22 cellular contexts compared by ENCODE assay signal in genomic region chr2:20425884-20426283, GRCh38. TPM values are rescaled to one million over a fixed set of nuclear protein-coding genes. Genes with fewer than 3 reads are reported as not detected.
DNase-seq lines count a peak whose midpoint lies in the region; ATAC-seq and TF ChIP-seq lines count a peak whose summit lies in the region.
"Had no signal": no experiment of that assay in that cellular context is flagged by ENCODE, and none has a peak within 500 bp of the region (broad histone marks: within the 10 kb centered on the region; RNA-seq: fewer than 3 reads in every experiment).

No MANE protein-coding gene starts in this region.

- H3K36me3 ChIP-seq in SK-N-SH (replicated peaks in 1 of 2; ENCODE audit: control insufficient read depth in 1 of 2, insufficient read depth in 2 of 2, low read length in 1 of 2) (no peaks in the 10 kb centered on the region), suprapubic skin (no peaks in the 10 kb centered on the region)
- H3K36me3 ChIP-seq: heart left ventricle, left ventricle myocardium inferior had no signal

- H3K9me2 ChIP-seq in SK-N-SH: no peaks in the 10 kb centered on the region

- H3K4me3 Mint-ChIP-seq in activated CD4-positive, alpha-beta memory T cell treated with anti-CD3 and anti-CD28 coated beads for 36 hours: no peak overlapping the region
- H3K4me3 Mint-ChIP-seq: activated T-cell treated with anti-CD3 and anti-CD28 coated beads, Interleukin-2, amount 50 U/mL, for 24 hours had no signal

- CTCF ChIA-PET in SK-N-SH (lab: Yijun Ruan, JAX): interaction anchor here (0.8 to 18.3 kb wide), 8 partner anchors 12 to 240 kb away, joined by 3 to 243 read pairs (median 22); partner anchors contain the start of gene HS1BP3
- CTCF ChIA-PET in activated CD4-positive, alpha-beta memory T cell treated with anti-CD3 and anti-CD28 coated beads for 36 hours (lab: Charles Lee): interaction anchor here (0.6 to 1.4 kb wide), 2 partner anchors 14 to 462 kb away, joined by 5 to 6 read pairs; no protein-coding TSS in a partner anchor

- H4K20me1 ChIP-seq in SK-N-SH (ENCODE audit: insufficient read depth): no peaks in the 10 kb centered on the region

- H3K36me3 Mint-ChIP-seq in activated CD4-positive, alpha-beta memory T cell treated with anti-CD3 and anti-CD28 coated beads for 36 hours: no peaks in the 10 kb centered on the region
- H3K36me3 Mint-ChIP-seq: T-cell had no signal

- POLR2A ChIA-PET in SK-N-SH (lab: Yijun Ruan, JAX): no interaction called here
- POLR2A ChIA-PET in activated CD4-positive, alpha-beta memory T cell treated with anti-CD3 and anti-CD28 coated beads for 36 hours (lab: Charles Lee): no interaction called here

- H3K9ac ChIP-seq in SK-N-SH: no peak overlapping the region; the same call in 1 of the 2 replicates

- H3K4me1 Mint-ChIP-seq in activated CD4-positive, alpha-beta memory T cell treated with anti-CD3 and anti-CD28 coated beads for 36 hours (ENCODE audit: low read depth): peaks cover 23% of the 10 kb centered on the region

- H3K4me3 ChIP-seq in SK-N-SH (ENCODE audit: low read depth in 2 of 2, low read length in 1 of 2) (no peak overlapping the region), suprapubic skin (no peak overlapping the region)
- H3K4me3 ChIP-seq: heart left ventricle, left ventricle myocardium inferior, mucosa of descending colon had no signal

- TF ChIP-seq CTCF in SK-N-SH (IDR thresholded peaks at IDR 0.05) (no peak), suprapubic skin (IDR thresholded peaks at IDR 0.05) (no peak)

- H2AFZ ChIP-seq in SK-N-SH (ENCODE audit: low read depth): no peak overlapping the region

- no peaks in the 10 kb centered on the region for H3K27me3 Mint-ChIP-seq in activated CD4-positive, alpha-beta memory T cell treated with anti-CD3 and anti-CD28 coated beads for 36 hours

- no peaks in the 10 kb centered on the region for H3K9me3 Mint-ChIP-seq in activated CD4-positive, alpha-beta memory T cell treated with anti-CD3 and anti-CD28 coated beads for 36 hours
- H3K9me3 Mint-ChIP-seq: activated T-cell treated with anti-CD3 and anti-CD28 coated beads, Interleukin-2, amount 50 U/mL, for 24 hours; T-cell had no signal

- DNase-seq in SK-N-SH: no peak
- DNase-seq in activated CD4-positive, alpha-beta memory T cell treated with anti-CD3 and anti-CD28 coated beads for 36 hours: peak; percentile 6
- DNase-seq in left lobe of liver (ENCODE audit: low spot score): peak; percentile 27
- DNase-seq in suprapubic skin (ENCODE audit: low spot score in 2 of 2): no peak
- DNase-seq in GOT3 (lab: John Stamatoyannopoulos, UW): no peak
- no peak for DNase-seq in MV-4-11 (lab: John Stamatoyannopoulos, UW)
- DNase-seq: activated naive CD4-positive, alpha-beta T cell treated with anti-CD3 and anti-CD28 coated beads, Interleukin-2, amount 50 U/mL, for 16 hours; activated T-cell treated with anti-CD3 and anti-CD28 coated beads, Interleukin-2, amount 50 U/mL, for 24 hours; heart left ventricle; left ventricle myocardium inferior; mucosa of descending colon; NCI-H146; NCI-H2171; NCI-H526 treated with DMSO at 0.1 percent for 48 hours; stimulated activated CD4-positive, alpha-beta T cell treated with anti-CD3 and anti-CD28 coated beads, Interleukin-12 subunit alpha, Interleukin-12 subunit beta, amount 100 ng/mL, for 4 hours; T-cell had no signal

- WGBS in SK-N-SH (ENCODE audit: low lambda C conversion rate): 96% methylated on average over 2 of the region's 2 CpGs
- WGBS in suprapubic skin: 92% methylated on average over 2 of the region's 2 CpGs

- H3K79me2 ChIP-seq in SK-N-SH (ENCODE audit: insufficient read depth): no peaks in the 10 kb centered on the region

- TF ChIP-seq POLR2A in suprapubic skin (IDR thresholded peaks at IDR 0.05): no peak

- intact Hi-C loops in activated CD4-positive, alpha-beta memory T cell treated with anti-CD3 and anti-CD28 coated beads for 36 hours (cut with micrococcal nuclease): loop anchor here (10.0 kb wide), 1 partner anchor 181 kb away; no protein-coding TSS in a partner anchor

- H3F3A ChIP-seq in SK-N-SH (replicated peaks; ENCODE audit: insufficient read depth): peaks cover 11% of the 10 kb centered on the region

- H3K9me3 ChIP-seq in SK-N-SH (no peaks in the 10 kb centered on the region), suprapubic skin (no peaks in the 10 kb centered on the region)
- H3K9me3 ChIP-seq: heart left ventricle, left ventricle myocardium inferior, mucosa of descending colon had no signal

- H3K27ac Mint-ChIP-seq in activated CD4-positive, alpha-beta memory T cell treated with anti-CD3 and anti-CD28 coated beads for 36 hours: no peak overlapping the region

- H3K4me1 ChIP-seq in SK-N-SH (ENCODE audit: control insufficient read depth in 1 of 2, insufficient read depth in 2 of 2, low read depth in 1 of 2, low read length in 1 of 2): peaks cover 25 to 32% of the 10 kb centered on the region in 2 experiments
- peaks cover 80% of the 10 kb centered on the region for H3K4me1 ChIP-seq in suprapubic skin

- TF ChIP-seq EP300 in SK-N-SH (IDR thresholded peaks at IDR 0.05; ENCODE audit: borderline replicate concordance in 1 of 2, low read depth in 1 of 2, low read length in 1 of 2) (no peak), suprapubic skin (IDR thresholded peaks at IDR 0.05) (no peak)

- TF ChIP-seq RAD21 in SK-N-SH (IDR thresholded peaks at IDR 0.05; ENCODE audit: low read length): no peak

- ATAC-seq in SK-N-SH treated with all-trans-retinoic acid at 6 μM for 48 hours (no peak), left lobe of liver (no peak), HG03457 (IDR thresholded peaks at IDR 0.05; ENCODE audit: unreplicated experiment) (no peak)
- ATAC-seq: heart left ventricle, mucosa of descending colon, Right ventricle myocardium inferior had no signal

- H3K27me3 ChIP-seq in SK-N-SH (ENCODE audit: insufficient read depth) (no peaks in the 10 kb centered on the region), suprapubic skin (no peaks in the 10 kb centered on the region)
- H3K27me3 ChIP-seq: heart left ventricle had no signal

- H3K27ac ChIP-seq in SK-N-SH (ENCODE audit: low read depth in 2 of 2, low read length in 1 of 2) (peak overlapping the region in 1 of 2 experiments; percentile 57; a peak in 2 of 4 replicates), suprapubic skin (peak overlapping the region; percentile 49)
- H3K27ac ChIP-seq: 22Rv1, HL-60, VCaP had no signal

- peak overlapping the region; percentile 50 for H3K4me2 ChIP-seq in SK-N-SH

TF ChIP-seq in SK-N-SH, 30 proteins besides CTCF, POLR2A, EP300 and RAD21 (continues in another document):
- no peak for TF ChIP-seq JUND (IDR thresholded peaks at IDR 0.05)
- no peak for TF ChIP-seq RXRA (IDR thresholded peaks at IDR 0.05; ENCODE audit: borderline replicate concordance, low read depth)
- no peak for TF ChIP-seq TCF12 (IDR thresholded peaks at IDR 0.05)
- no peak for TF ChIP-seq PBX3 (IDR thresholded peaks at IDR 0.05)

TF ChIP-seq in SK-N-SH treated with all-trans-retinoic acid at 6 μM for 48 hours, 23 proteins besides CTCF, POLR2A, EP300 and RAD21 (continues in another document):
- no peak for TF ChIP-seq GLIS3 (CRISPR knock-in tag; IDR thresholded peaks at IDR 0.05)
- TF ChIP-seq PPARA (CRISPR knock-in tag; IDR thresholded peaks at IDR 0.05; ENCODE audit: borderline replicate concordance): no peak
- no peak for TF ChIP-seq POU6F1 (CRISPR knock-in tag; IDR thresholded peaks at IDR 0.05; ENCODE audit: borderline replicate concordance, low read depth)
- TF ChIP-seq ZFP3 (CRISPR knock-in tag; IDR thresholded peaks at IDR 0.05): no peak
- no peak for TF ChIP-seq PATZ1 (CRISPR knock-in tag; IDR thresholded peaks at IDR 0.05; ENCODE audit: borderline replicate concordance)
- no peak for TF ChIP-seq ARNTL (CRISPR knock-in tag; IDR thresholded peaks at IDR 0.05; ENCODE audit: borderline replicate concordance, low read depth)
- no peak for TF ChIP-seq TOX (CRISPR knock-in tag; IDR thresholded peaks at IDR 0.05; ENCODE audit: borderline replicate concordance)

RNA-seq across cellular contexts. Expression of gene RHOB, which starts 21.0 kb away (rescaled TPM):
- 43.5 and 50.3 TPM in 2 replicates for polyA plus RNA-seq in SK-N-SH (2012; rRNA removed)
- 34.4 and 40.5 TPM in 2 replicates for polyA plus RNA-seq in SK-N-SH (2012; cell fraction: cytosol; rRNA removed)
- polyA plus RNA-seq in SK-N-SH (2012; cell fraction: nucleus; rRNA removed): 63.2 and 74.9 TPM in 2 replicates
- total RNA-seq in activated CD4-positive, alpha-beta memory T cell treated with anti-CD3 and anti-CD28 coated beads for 36 hours: 10 to 100 TPM; 31.6 to 33.6 TPM
- total RNA-seq in left lobe of liver (250 TPM), suprapubic skin (100 to 1,000 TPM; 404 to 719 (median 568) TPM)

Comparison
In these comparisons a context has a peak if more than half of its experiments do, and no peak if none do; other contexts are left out.
1. DNase-seq: peak in activated CD4-positive, alpha-beta memory T cell treated with anti-CD3 and anti-CD28 coated beads for 36 hours (single experiment) and left lobe of liver (single experiment); none in SK-N-SH (single experiment), suprapubic skin (0 of 2), GOT3 (single experiment) and MV-4-11 (single experiment).